In genomic region chr1:2468540-2468939, GRCh38 we compare ENCODE assay signal across 15 cellular contexts. TPM values are rescaled to one million over a fixed set of nuclear protein-coding genes. Genes with fewer than 3 reads are reported as not detected.
DNase-seq lines count a peak whose midpoint lies in the region; ATAC-seq and TF ChIP-seq lines count a peak whose summit lies in the region.
"Had no signal": no experiment of that assay in that cellular context is flagged by ENCODE, and none has a peak within 500 bp of the region (broad histone marks: within the 10 kb centered on the region; RNA-seq: fewer than 3 reads in every experiment).

No MANE protein-coding gene starts in this region.

- H3K36me3 ChIP-seq in BLaER1 (no peaks in the 10 kb centered on the region), WERI-Rb-1 (peaks cover 8% of the 10 kb centered on the region)

- no peak for ATAC-seq in HG02610 (IDR thresholded peaks at IDR 0.05; ENCODE audit: unreplicated experiment)

- H3K4me1 Mint-ChIP-seq in glutamatergic neuron (ENCODE audit: low read depth, unreplicated experiment): peaks cover 16% of the 10 kb centered on the region

- peak; percentile 60 for DNase-seq in GM13976 (ENCODE audit: low spot score)
- no peak for DNase-seq in WERI-Rb-1
- no peak for DNase-seq in glutamatergic neuron
- no peak for DNase-seq in NCI-H2029 treated with DMSO at 0.1 percent for 48 hours (lab: John Stamatoyannopoulos, UW)
- DNase-seq in ACHN: no peak
- DNase-seq: DMS79, KG1, NCI-H187, NCI-H226 had no signal

- H3K4me2 ChIP-seq in BLaER1: peak overlapping the region; percentile 98

- peaks cover 12% of the 10 kb centered on the region for H3K27me3 Mint-ChIP-seq in glutamatergic neuron (ENCODE audit: unreplicated experiment)
- H3K27me3 Mint-ChIP-seq: CD4-positive, alpha-beta memory T cell had no signal

- H3K4me1 ChIP-seq in BLaER1: peaks cover 98% of the 10 kb centered on the region

- peak overlapping the region; percentile 82 for H3K4me3 Mint-ChIP-seq in glutamatergic neuron (ENCODE audit: unreplicated experiment)
- H3K4me3 Mint-ChIP-seq: B cell had no signal

- no peak for TF ChIP-seq CTCF in GM13976 (IDR thresholded peaks at IDR 0.05; ENCODE audit: borderline replicate concordance, control extremely low read depth, extremely low read depth, insufficient read depth, missing control alignments)
- 0 out of 2 replicates have a peak, but pooled peaks have one; percentile 10 for TF ChIP-seq CTCF in WERI-Rb-1 (IDR thresholded peaks at IDR 0.05; ENCODE audit: low read depth, low read length)
- TF ChIP-seq CTCF in glutamatergic neuron (IDR thresholded peaks at IDR 0.05; ENCODE audit: partially characterized antibody, unreplicated experiment): no peak

- H3K36me3 Mint-ChIP-seq in glutamatergic neuron (ENCODE audit: unreplicated experiment): no peaks in the 10 kb centered on the region
- H3K36me3 Mint-ChIP-seq: CD4-positive, alpha-beta memory T cell had no signal

- no peak overlapping the region for H3K9ac ChIP-seq in BLaER1
- H3K9ac ChIP-seq: GM23248 had no signal

- peaks cover 2% of the 10 kb centered on the region for H3K9me3 Mint-ChIP-seq in glutamatergic neuron (ENCODE audit: unreplicated experiment)
- H3K9me3 Mint-ChIP-seq: CD4-positive, alpha-beta memory T cell had no signal

- H4K20me1 ChIP-seq in BLaER1: peaks cover 48% of the 10 kb centered on the region

- in situ Hi-C loops in GM13976 (cut with MboI; ENCODE audit: low sequenced_read_pairs, unreplicated experiment) (no loop called here), ACHN (cut with HindIII; ENCODE audit: low pct_ligation_motif_present, low pct_unique_long_range_greater_than_20kb, low sequenced_read_pairs) (no loop called here)

- H3K27ac ChIP-seq in BLaER1: no peak overlapping the region
- peak overlapping the region; percentile 98 for H3K27ac ChIP-seq in WERI-Rb-1
- H3K27ac ChIP-seq: GM23248 had no signal

- H3K9me3 ChIP-seq in BLaER1 (no peaks in the 10 kb centered on the region), WERI-Rb-1 (ENCODE audit: severe bottlenecking) (no peaks in the 10 kb centered on the region)

- no peak overlapping the region for H3K4me3 ChIP-seq in BLaER1
- H3K4me3 ChIP-seq in WERI-Rb-1 (ENCODE audit: low read depth, low read length): peak overlapping the region; percentile 76
- H3K4me3 ChIP-seq: GM23248 had no signal

- peaks cover 40% of the 10 kb centered on the region for H3K27me3 ChIP-seq in BLaER1
- no peaks in the 10 kb centered on the region for H3K27me3 ChIP-seq in WERI-Rb-1 (ENCODE audit: insufficient read depth, low read depth, severe bottlenecking)

- peak overlapping the region; percentile 72 for H3K27ac Mint-ChIP-seq in glutamatergic neuron (ENCODE audit: unreplicated experiment)
- H3K27ac Mint-ChIP-seq: B cell; CD4-positive, alpha-beta memory T cell had no signal

RNA-seq across cellular contexts. Expression of gene PLCH2, which starts 7.5 kb away (rescaled TPM):
- total RNA-seq in glutamatergic neuron (ENCODE audit: unreplicated experiment): 61.4 TPM
- total RNA-seq: GM23248, SK-MEL-5 had no signal

RNA-seq across cellular contexts. Expression of gene PEX10, which starts 56.2 kb away (rescaled TPM):
- 14.0 TPM for total RNA-seq in glutamatergic neuron (ENCODE audit: unreplicated experiment)

RNA-seq across cellular contexts. Expression of gene PANK4, which starts 57.9 kb away (rescaled TPM):
- total RNA-seq in glutamatergic neuron (ENCODE audit: unreplicated experiment): 58.5 TPM
